19 cellular contexts compared by ENCODE assay signal in the genomic region with DNA sequence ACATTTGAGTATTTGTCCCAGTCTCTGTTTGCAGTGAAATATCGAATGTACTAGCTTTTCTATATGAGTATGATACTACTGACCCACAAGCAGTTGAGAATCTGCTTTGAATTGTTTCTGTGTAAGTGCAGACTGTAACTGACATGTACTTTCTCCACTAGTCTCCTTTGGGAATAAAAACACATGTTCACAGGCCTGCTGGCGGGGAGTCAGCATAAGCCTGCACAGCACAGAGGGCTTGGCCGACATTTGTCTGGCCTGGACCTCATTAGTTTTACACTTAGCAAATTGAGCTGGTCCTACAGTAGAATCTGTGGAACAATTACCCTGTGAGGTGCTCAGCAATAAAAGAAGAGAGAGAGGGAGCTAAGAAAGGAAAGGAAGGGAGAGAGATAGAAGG.
DNase-seq lines count a peak whose midpoint lies in the region; ATAC-seq, FAIRE-seq and TF ChIP-seq lines count a peak whose summit lies in the region.
"Had no signal": no experiment of that assay in that cellular context is flagged by ENCODE, and none has a peak within 500 bp of the region (broad histone marks: within the 10 kb centered on the region; RNA-seq: fewer than 3 reads in every experiment).

No MANE protein-coding gene starts in this region.

- TF ChIP-seq POLR2A in ovary (IDR thresholded peaks at IDR 0.05) (no peak), GM12891 (IDR thresholded peaks at IDR 0.05; ENCODE audit: low read depth, low read length) (no peak)

- no peaks in the 10 kb centered on the region for H3K36me3 ChIP-seq in BLaER1
- no peaks in the 10 kb centered on the region for H3K36me3 ChIP-seq in ovary
- H3K36me3 ChIP-seq: upper lobe of right lung had no signal

- FAIRE-seq in GM12891 (lab: Jason Lieb, UNC) = no peak

- H4K20me1 ChIP-seq in BLaER1 = no peaks in the 10 kb centered on the region

- H3K9me3 ChIP-seq in BLaER1 (no peaks in the 10 kb centered on the region), ovary (no peaks in the 10 kb centered on the region)
- H3K9me3 ChIP-seq: upper lobe of right lung had no signal

- TF ChIP-seq CTCF in fibroblast of the aortic adventitia (IDR thresholded peaks at IDR 0.05; ENCODE audit: insufficient read depth, low read length) (no peak), ovary (IDR thresholded peaks at IDR 0.05) (no peak)

- no peak overlapping the region for H3K27ac ChIP-seq in BLaER1
- no peak overlapping the region for H3K27ac ChIP-seq in ovary
- H3K27ac ChIP-seq: hepatocyte, KMS-11, skin epidermis, upper lobe of right lung had no signal

- peak overlapping the region; percentile 53 for H3K4me2 ChIP-seq in BLaER1
- H3K4me2 ChIP-seq: hepatocyte, KMS-11 had no signal

- H3K4me3 ChIP-seq in BLaER1 = no peak overlapping the region
- no peak overlapping the region for H3K4me3 ChIP-seq in fibroblast of the aortic adventitia (ENCODE audit: low read depth, low read length)
- H3K4me3 ChIP-seq in ovary = no peak overlapping the region
- H3K4me3 ChIP-seq: hepatocyte, skin epidermis, upper lobe of right lung had no signal

- H3K27me3 ChIP-seq in BLaER1 = no peaks in the 10 kb centered on the region
- H3K27me3 ChIP-seq in ovary = no peaks in the 10 kb centered on the region
- H3K27me3 ChIP-seq: hepatocyte, upper lobe of right lung had no signal

- intact Hi-C loops in ovary (cut with DNase I) = no loop called here

- WGBS in ovary, 3 donors = 14 to 46% (median 34%) methylated on average over 3 of the region's 3 CpGs

- no peak for ATAC-seq in HG03045 (IDR thresholded peaks at IDR 0.05; ENCODE audit: unreplicated experiment)
- ATAC-seq: naive thymus-derived CD8-positive, alpha-beta T cell; stimulated activated naive B cell treated with anti-CD40 and anti-IgM and Interleukin-4, amounts not matched to agents 10 μg/mL and 1 μg/mL and 100 μg/mL, for 72 hours; upper lobe of right lung had no signal

- no peak for TF ChIP-seq EP300 in ovary (IDR thresholded peaks at IDR 0.05)

- no peak overlapping the region for H3K9ac ChIP-seq in BLaER1
- H3K9ac ChIP-seq: KMS-11 had no signal

- DNase-seq in NCI-H82 (lab: John Stamatoyannopoulos, UW) = peak; percentile 33
- DNase-seq in fibroblast of the aortic adventitia (ENCODE audit: low read depth) = peak; percentile 74
- peak; percentile 40 to 68 (median 58) for DNase-seq in ovary
- DNase-seq in OCI-M2 (lab: John Stamatoyannopoulos, UW; ENCODE audit: unreplicated experiment) = no peak
- no peak for DNase-seq in GM19238 (ENCODE audit: insufficient read length, low spot score)
- DNase-seq in GM12891 (ENCODE audit: insufficient read length, low spot score) = no peak
- DNase-seq: activated CD4-positive, CD25-positive, alpha-beta regulatory T cell treated with anti-CD3 and anti-CD28 coated beads, Interleukin-2, amount 50 U/mL, for 72 hours; activated naive CD8-positive, alpha-beta T cell treated with anti-CD3 and anti-CD28 coated beads, Interleukin-2, amount 10 ng/mL, durations not matched to agents 7 days and 5 days; activated T-cell treated with anti-CD3 and anti-CD28 coated beads, Interleukin-2, amount 50 U/mL, for 24 hours; naive thymus-derived CD8-positive, alpha-beta T cell; NCI-H1417; stimulated activated naive B cell treated with anti-CD40 and anti-IgM and Interleukin-4, amounts not matched to agents 10 μg/mL and 1 μg/mL and 100 μg/mL, for 72 hours; T-helper 2 cell; upper lobe of right lung had no signal

- H3K4me1 ChIP-seq in BLaER1 (peaks cover 15% of the 10 kb centered on the region), ovary (ENCODE audit: insufficient read depth) (peaks cover 11% of the 10 kb centered on the region)

TF ChIP-seq in GM12891, 5 proteins besides CTCF, POLR2A, EP300 and RAD21:
- TF ChIP-seq POLR2AphosphoS5 (IDR thresholded peaks at IDR 0.05; ENCODE audit: low read depth, low read length) = no peak
- TF ChIP-seq POU2F2 (IDR thresholded peaks at IDR 0.05; ENCODE audit: low read depth, low read length) = no peak
- no peak for TF ChIP-seq SPI1 (IDR thresholded peaks at IDR 0.05; ENCODE audit: low read depth, low read length)
- TF ChIP-seq TAF1 (IDR thresholded peaks at IDR 0.05; ENCODE audit: low read depth, low read length) = no peak
- no peak for TF ChIP-seq PAX5 (IDR thresholded peaks at IDR 0.05; ENCODE audit: insufficient read depth, low read length, severe bottlenecking)

Comparison
In these comparisons a context has a peak if more than half of its experiments do, and no peak if none do; other contexts are left out.
1. DNase-seq: peak in NCI-H82 (single experiment), fibroblast of the aortic adventitia (single experiment) and ovary (5 of 5); none in OCI-M2 (single experiment), GM19238 (single experiment) and GM12891 (single experiment).